Comparison of ENCODE assay signal across 8 cellular contexts in genomic region chr6:2875840-2876207, GRCh38. TPM values are rescaled to one million over a fixed set of nuclear protein-coding genes. Genes with fewer than 3 reads are reported as not detected.
DNase-seq lines count a peak whose midpoint lies in the region; ATAC-seq and TF ChIP-seq lines count a peak whose summit lies in the region.

No MANE protein-coding gene starts in this region.

- peaks cover 13% of the 10 kb centered on the region for H3K36me3 Mint-ChIP-seq in memory B cell

- H3K9me3 Mint-ChIP-seq in memory B cell, result no peaks in the 10 kb centered on the region

- H3K36me3 ChIP-seq in ectodermal cell (ENCODE audit: control insufficient read depth, insufficient read depth, low read length), result no peaks in the 10 kb centered on the region
- H3K36me3 ChIP-seq in testis (ENCODE audit: low read depth, missing control alignments), result no peaks in the 10 kb centered on the region

- DNase-seq in NCI-H1417 (lab: John Stamatoyannopoulos, UW) (peak in 2 of 3 experiments; percentile 43 to 50), NCI-H1417 treated with DMSO at 0.1 percent for 48 hours (lab: John Stamatoyannopoulos, UW) (no peak), memory B cell (ENCODE audit: low spot score in 2 of 2) (peak in 1 of 2 donors; percentile 48), testis (no peak), DMS79 treated with DMSO at 0.1 percent for 48 hours (lab: John Stamatoyannopoulos, UW) (no peak)
- DNase-seq in activated CD4-positive, alpha-beta T cell treated with anti-CD3 and anti-CD28 coated beads for 4 hours, result peak; percentile 52 to 54

- TF ChIP-seq CTCF in testis (IDR thresholded peaks at IDR 0.05), result no peak

- WGBS in ectodermal cell, 2 experiments, result 1% methylated on average over 24 to 25 of the region's 32 CpGs
- 0 to 14% methylated on average over 9 to 27 of the region's 32 CpGs for WGBS in testis, 2 donors

- H3K4me1 ChIP-seq in ectodermal cell (ENCODE audit: control insufficient read depth, insufficient read depth, low read length) (peaks cover 23% of the 10 kb centered on the region), testis (peaks cover 23% of the 10 kb centered on the region)

- peak overlapping the region; percentile 63 for H3K4me3 ChIP-seq in ectodermal cell (ENCODE audit: insufficient read depth, low read depth, low read length)
- H3K4me3 ChIP-seq in testis, result peak overlapping the region; percentile 56 to 59

- H3K27me3 Mint-ChIP-seq in memory B cell, result no peaks in the 10 kb centered on the region

- intact Hi-C loops in testis (cut with DNase I; ENCODE audit: low total_unique reads), result no loop called here

- no peaks in the 10 kb centered on the region for H3K9me3 ChIP-seq in ectodermal cell (ENCODE audit: control insufficient read depth, low read length)
- no peaks in the 10 kb centered on the region for H3K9me3 ChIP-seq in testis

- H3K27ac ChIP-seq in ectodermal cell (ENCODE audit: insufficient read depth, low read depth, low read length, poor library complexity, severe bottlenecking), result no peak overlapping the region
- H3K27ac ChIP-seq in testis, result peak overlapping the region; percentile 80 to 89

- no peak for TF ChIP-seq POLR2A in testis (IDR thresholded peaks at IDR 0.05)

- peaks cover 59% of the 10 kb centered on the region for H3K4me1 Mint-ChIP-seq in memory B cell

- peak overlapping the region; percentile 87 for H3K4me3 Mint-ChIP-seq in memory B cell

- peak overlapping the region; percentile 97 for H3K27ac Mint-ChIP-seq in memory B cell

- H3K27me3 ChIP-seq in ectodermal cell (ENCODE audit: control insufficient read depth, insufficient read depth, low read length, poor library complexity, severe bottlenecking) (peaks cover 30% of the 10 kb centered on the region), testis (no peaks in the 10 kb centered on the region)

- peak; percentile 66 for ATAC-seq in memory B cell (ENCODE audit: low read depth)
- no peak for ATAC-seq in GM19035 (IDR thresholded peaks at IDR 0.05; ENCODE audit: unreplicated experiment)

RNA-seq across cellular contexts. Expression of gene SERPINB9, which starts 27.3 kb away (rescaled TPM):
- polyA plus RNA-seq in ectodermal cell (2013, experiment 1 of 4), result 2.1 TPM
- polyA plus RNA-seq in ectodermal cell (2013, experiment 2 of 4), result 2.0 TPM
- polyA plus RNA-seq in ectodermal cell (2013, experiment 3 of 4), result 2.7 TPM
- 3.0 TPM for polyA plus RNA-seq in ectodermal cell (2013, experiment 4 of 4)
- total RNA-seq in testis, result 10 to 100 TPM; 33.9 to 60.0 TPM
- 19.1 TPM for polyA plus RNA-seq in testis (ENCODE audit: insufficient read depth, low read depth, low replicate concordance)

RNA-seq across cellular contexts. Expression of gene SERPINB1, which starts 34.2 kb away (rescaled TPM):
- 19.5 TPM for polyA plus RNA-seq in ectodermal cell (2013, experiment 1 of 4)
- polyA plus RNA-seq in ectodermal cell (2013, experiment 2 of 4), result 18.1 TPM
- 17.0 TPM for polyA plus RNA-seq in ectodermal cell (2013, experiment 3 of 4)
- 18.5 TPM for polyA plus RNA-seq in ectodermal cell (2013, experiment 4 of 4)
- 10 to 100 TPM; 15.0 to 19.6 TPM for total RNA-seq in testis
- 19.4 TPM for polyA plus RNA-seq in testis (ENCODE audit: insufficient read depth, low read depth, low replicate concordance)

Comparison
In these comparisons a context has a peak if more than half of its experiments do, and no peak if none do; other contexts are left out.
1. DNase-seq: peak in NCI-H1417 (2 of 3) and activated CD4-positive, alpha-beta T cell treated with anti-CD3 and anti-CD28 coated beads for 4 hours (2 of 2); none in NCI-H1417 treated with DMSO at 0.1 percent for 48 hours (single experiment), testis (single experiment) and DMS79 treated with DMSO at 0.1 percent for 48 hours (single experiment).